Comparison of ENCODE assay signal across 34 cellular contexts in the genomic region with DNA sequence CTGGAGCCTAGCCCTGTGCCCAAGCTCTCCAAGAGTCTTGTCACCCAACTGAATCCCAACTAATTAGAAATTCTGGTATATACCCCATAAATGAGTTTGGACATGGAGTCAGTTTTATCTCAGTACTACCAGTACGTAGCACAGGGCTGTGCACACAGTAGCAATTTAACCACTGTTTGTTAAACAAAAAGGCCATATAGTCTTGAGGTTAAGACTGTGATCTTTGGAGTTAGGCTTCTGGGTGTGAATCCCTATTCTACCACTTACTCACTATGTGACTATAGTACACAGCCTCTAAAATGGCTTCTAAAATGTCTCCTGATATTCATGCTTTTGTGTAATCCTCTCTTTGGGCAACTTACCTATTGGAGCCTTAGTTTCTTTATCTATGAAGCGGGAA.
"Had no signal": no experiment of that assay in that cellular context is flagged by ENCODE, and none has a peak within 500 bp of the region (broad histone marks: within the 10 kb centered on the region; RNA-seq: fewer than 3 reads in every experiment).

No MANE protein-coding gene starts in this region.

- H3K9me3 ChIP-seq: MG63 had no signal

- H3K36me3 ChIP-seq: MG63 had no signal

- H3K4me3 ChIP-seq: MG63 had no signal

- DNase-seq: Karpas-422, Kasumi-1, MG63, MM.1S, MV-4-11, NCI-H1048, NCI-H1092, NCI-H1092 treated with DMSO at 0.1 percent for 48 hours, NCI-H1105, NCI-H1105 treated with DMSO at 0.1 percent for 48 hours, NCI-H1417, NCI-H1417 treated with DMSO at 0.1 percent for 48 hours, NCI-H1436, NCI-H1436 treated with DMSO at 0.1 percent for 48 hours, NCI-H146, NCI-H1694, NCI-H1694 treated with DMSO at 0.1 percent for 48 hours, NCI-H187, NCI-H187 treated with DMSO at 0.1 percent for 48 hours, NCI-H1930, NCI-H2029, NCI-H2029 treated with DMSO at 0.1 percent for 48 hours, NCI-H2081, NCI-H2081 treated with DMSO at 0.1 percent for 48 hours, NCI-H2107, NCI-H2171, NCI-H2171 treated with DMSO at 0.1 percent for 48 hours, NCI-H2227 treated with DMSO at 0.1 percent for 48 hours, NCI-H226, NCI-H345, NCI-H446, NCI-H446 treated with DMSO at 0.1 percent for 48 hours, NCI-H510A, NCI-H510A treated with DMSO at 0.1 percent for 48 hours had no signal

- H3K27me3 ChIP-seq: MG63 had no signal
